ENCODE assay signal across 1 cellular context in genomic region chr1:235910357-235911299, GRCh38.
TF ChIP-seq lines count a peak whose summit lies in the region.

No MANE protein-coding gene starts in this region.

TF ChIP-seq in GM23338, 12 proteins besides CTCF, POLR2A, EP300 and RAD21 (continued from another document):
- no peak for TF ChIP-seq ZNF462 (CRISPR knock-in tag; IDR thresholded peaks at IDR 0.05)
- no peak for TF ChIP-seq ZNF114 (CRISPR knock-in tag; IDR thresholded peaks at IDR 0.05)
- TF ChIP-seq, protein P1, sequence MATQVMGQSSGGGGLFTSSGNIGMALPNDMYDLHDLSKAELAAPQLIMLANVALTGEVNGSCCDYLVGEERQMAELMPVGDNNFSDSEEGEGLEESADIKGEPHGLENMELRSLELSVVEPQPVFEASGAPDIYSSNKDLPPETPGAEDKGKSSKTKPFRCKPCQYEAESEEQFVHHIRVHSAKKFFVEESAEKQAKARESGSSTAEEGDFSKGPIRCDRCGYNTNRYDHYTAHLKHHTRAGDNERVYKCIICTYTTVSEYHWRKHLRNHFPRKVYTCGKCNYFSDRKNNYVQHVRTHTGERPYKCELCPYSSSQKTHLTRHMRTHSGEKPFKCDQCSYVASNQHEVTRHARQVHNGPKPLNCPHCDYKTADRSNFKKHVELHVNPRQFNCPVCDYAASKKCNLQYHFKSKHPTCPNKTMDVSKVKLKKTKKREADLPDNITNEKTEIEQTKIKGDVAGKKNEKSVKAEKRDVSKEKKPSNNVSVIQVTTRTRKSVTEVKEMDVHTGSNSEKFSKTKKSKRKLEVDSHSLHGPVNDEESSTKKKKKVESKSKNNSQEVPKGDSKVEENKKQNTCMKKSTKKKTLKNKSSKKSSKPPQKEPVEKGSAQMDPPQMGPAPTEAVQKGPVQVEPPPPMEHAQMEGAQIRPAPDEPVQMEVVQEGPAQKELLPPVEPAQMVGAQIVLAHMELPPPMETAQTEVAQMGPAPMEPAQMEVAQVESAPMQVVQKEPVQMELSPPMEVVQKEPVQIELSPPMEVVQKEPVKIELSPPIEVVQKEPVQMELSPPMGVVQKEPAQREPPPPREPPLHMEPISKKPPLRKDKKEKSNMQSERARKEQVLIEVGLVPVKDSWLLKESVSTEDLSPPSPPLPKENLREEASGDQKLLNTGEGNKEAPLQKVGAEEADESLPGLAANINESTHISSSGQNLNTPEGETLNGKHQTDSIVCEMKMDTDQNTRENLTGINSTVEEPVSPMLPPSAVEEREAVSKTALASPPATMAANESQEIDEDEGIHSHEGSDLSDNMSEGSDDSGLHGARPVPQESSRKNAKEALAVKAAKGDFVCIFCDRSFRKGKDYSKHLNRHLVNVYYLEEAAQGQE (IDR thresholded peaks at IDR 0.05; ENCODE audit: unreplicated experiment), result no peak
- TF ChIP-seq POLR2AphosphoS5 (IDR thresholded peaks at IDR 0.05; ENCODE audit: low read depth), result no peak
TF ChIP-seq in GM23338: peak in this region for 0.
